10 cellular contexts compared by ENCODE assay signal in the genomic region with DNA sequence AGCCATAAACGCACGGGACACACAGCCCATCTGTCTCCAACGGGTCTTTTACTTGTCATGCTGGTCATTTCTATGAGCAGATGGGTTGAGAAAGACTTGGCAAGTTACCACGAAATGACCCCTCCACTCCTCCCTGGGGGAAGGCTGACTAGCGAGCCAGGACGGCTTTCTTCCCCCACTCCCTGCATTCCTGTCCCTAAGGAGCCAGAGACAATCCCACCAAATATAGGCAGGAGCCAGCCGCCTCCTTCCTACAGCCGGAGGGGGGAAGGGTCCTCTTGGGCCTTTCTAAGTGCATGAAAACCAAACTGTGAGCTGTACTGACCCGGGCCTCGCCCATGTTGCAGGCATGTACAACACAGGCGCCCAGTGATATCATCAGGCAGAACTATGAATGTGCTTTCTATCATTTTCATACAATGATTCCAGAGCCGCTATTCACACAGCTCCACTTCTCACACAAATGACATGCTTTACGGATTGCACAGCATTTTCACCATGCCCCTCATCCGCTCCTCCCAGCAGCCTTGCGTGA. TPM values are rescaled to one million over a fixed set of nuclear protein-coding genes. Genes with fewer than 3 reads are reported as not detected.
DNase-seq lines count a peak whose midpoint lies in the region; ATAC-seq, FAIRE-seq and TF ChIP-seq lines count a peak whose summit lies in the region.
"Had no signal": no experiment of that assay in that cellular context is flagged by ENCODE, and none has a peak within 500 bp of the region (broad histone marks: within the 10 kb centered on the region; RNA-seq: fewer than 3 reads in every experiment).

No MANE protein-coding gene starts in this region.

- ATAC-seq in left colon: peak; percentile 16
- no peak for ATAC-seq in activated CD4-positive, alpha-beta T cell treated with anti-CD3 and anti-CD28 coated beads for 36 hours
- no peak for ATAC-seq in activated CD8-positive, alpha-beta T cell treated with anti-CD3 and anti-CD28 coated beads, Interleukin-2, amount 10 ng/mL, durations not matched to agents 7 days and 5 days
- ATAC-seq: GM12878 had no signal

- POLR2A ChIA-PET in activated CD4-positive, alpha-beta T cell treated with anti-CD3 and anti-CD28 coated beads for 36 hours (lab: Charles Lee): no interaction called here
- POLR2A ChIA-PET in activated CD8-positive, alpha-beta T cell treated with anti-CD3 and anti-CD28 coated beads, Interleukin-2, amount 10 ng/mL, durations not matched to agents 7 days and 5 days (lab: Charles Lee): no interaction called here

- FAIRE-seq in HTR-8/SVneo (lab: Jason Lieb, UNC): peak; percentile 40
- FAIRE-seq: GM12878 had no signal

- no peak overlapping the region for H3K27ac Mint-ChIP-seq in activated CD4-positive, alpha-beta T cell treated with anti-CD3 and anti-CD28 coated beads for 36 hours
- no peak overlapping the region for H3K27ac Mint-ChIP-seq in activated CD8-positive, alpha-beta T cell treated with anti-CD3 and anti-CD28 coated beads, Interleukin-2, amount 10 ng/mL, durations not matched to agents 7 days and 5 days

- H3K4me3 Mint-ChIP-seq in activated CD4-positive, alpha-beta T cell treated with anti-CD3 and anti-CD28 coated beads for 36 hours: no peak overlapping the region
- H3K4me3 Mint-ChIP-seq in activated CD8-positive, alpha-beta T cell treated with anti-CD3 and anti-CD28 coated beads, Interleukin-2, amount 10 ng/mL, durations not matched to agents 7 days and 5 days: no peak overlapping the region

- H3K27me3 Mint-ChIP-seq in activated CD4-positive, alpha-beta T cell treated with anti-CD3 and anti-CD28 coated beads for 36 hours: no peaks in the 10 kb centered on the region
- H3K27me3 Mint-ChIP-seq in activated CD8-positive, alpha-beta T cell treated with anti-CD3 and anti-CD28 coated beads, Interleukin-2, amount 10 ng/mL, durations not matched to agents 7 days and 5 days (ENCODE audit: low read depth): peaks cover 7% of the 10 kb centered on the region

- peaks cover 40% of the 10 kb centered on the region for H3K4me1 Mint-ChIP-seq in activated CD4-positive, alpha-beta T cell treated with anti-CD3 and anti-CD28 coated beads for 36 hours
- H3K4me1 Mint-ChIP-seq in activated CD8-positive, alpha-beta T cell treated with anti-CD3 and anti-CD28 coated beads, Interleukin-2, amount 10 ng/mL, durations not matched to agents 7 days and 5 days (ENCODE audit: low read depth): peaks cover 20% of the 10 kb centered on the region

- H3K36me3 Mint-ChIP-seq in activated CD4-positive, alpha-beta T cell treated with anti-CD3 and anti-CD28 coated beads for 36 hours (ENCODE audit: low read depth): peaks cover 4% of the 10 kb centered on the region
- H3K36me3 Mint-ChIP-seq in activated CD8-positive, alpha-beta T cell treated with anti-CD3 and anti-CD28 coated beads, Interleukin-2, amount 10 ng/mL, durations not matched to agents 7 days and 5 days (ENCODE audit: low read depth): peaks cover 2% of the 10 kb centered on the region

- H3K4me3 ChIP-seq in choroid plexus epithelial cell (ENCODE audit: low read depth, low read length): peak overlapping the region; percentile 5
- H3K4me3 ChIP-seq: GM12878 had no signal

- intact Hi-C loops in left colon (cut with DNase I, micrococcal nuclease): no loop called here
- intact Hi-C loops in activated CD4-positive, alpha-beta T cell treated with anti-CD3 and anti-CD28 coated beads for 36 hours (cut with DNase I, micrococcal nuclease): no loop called here

- CTCF ChIA-PET in activated CD4-positive, alpha-beta T cell treated with anti-CD3 and anti-CD28 coated beads for 36 hours (lab: Charles Lee): no interaction called here
- CTCF ChIA-PET in activated CD8-positive, alpha-beta T cell treated with anti-CD3 and anti-CD28 coated beads, Interleukin-2, amount 10 ng/mL, durations not matched to agents 7 days and 5 days (lab: Charles Lee): no interaction called here

- H3K9me3 Mint-ChIP-seq in activated CD4-positive, alpha-beta T cell treated with anti-CD3 and anti-CD28 coated beads for 36 hours (ENCODE audit: low read depth): no peaks in the 10 kb centered on the region
- no peaks in the 10 kb centered on the region for H3K9me3 Mint-ChIP-seq in activated CD8-positive, alpha-beta T cell treated with anti-CD3 and anti-CD28 coated beads, Interleukin-2, amount 10 ng/mL, durations not matched to agents 7 days and 5 days (ENCODE audit: insufficient read depth)

- DNase-seq in HTR-8/SVneo (ENCODE audit: insufficient read length, low spot score): no peak
- peak; percentile 79 for DNase-seq in choroid plexus epithelial cell (ENCODE audit: low read depth)
- DNase-seq in left colon: no peak
- DNase-seq in NCI-H2227 (lab: John Stamatoyannopoulos, UW; ENCODE audit: unreplicated experiment): no peak
- no peak for DNase-seq in activated CD4-positive, alpha-beta T cell treated with anti-CD3 and anti-CD28 coated beads for 36 hours
- DNase-seq in NCI-H2227 treated with DMSO at 0.1 percent for 48 hours (lab: John Stamatoyannopoulos, UW): no peak
- no peak for DNase-seq in activated CD8-positive, alpha-beta T cell treated with anti-CD3 and anti-CD28 coated beads, Interleukin-2, amount 10 ng/mL, durations not matched to agents 7 days and 5 days
- DNase-seq: NCI-H510A treated with DMSO at 0.1 percent for 48 hours had no signal

- peak overlapping the region; percentile 45 for H3K27ac ChIP-seq in temporal lobe (ENCODE audit: low read depth, low read length)

- no peak for TF ChIP-seq CTCF in choroid plexus epithelial cell (conservative IDR thresholded peaks at IDR 0.05; ENCODE audit: low read depth, low read length)

RNA-seq across cellular contexts. Expression of gene AFAP1, which starts 28.6 kb away (rescaled TPM):
- total RNA-seq in left colon: 10 to 100 TPM; 41.2 to 46.2 TPM
- 52.6 TPM for total RNA-seq in temporal lobe
- 10 to 100 TPM; 27.1 to 27.2 TPM for total RNA-seq in activated CD4-positive, alpha-beta T cell treated with anti-CD3 and anti-CD28 coated beads for 36 hours
- total RNA-seq in activated CD8-positive, alpha-beta T cell treated with anti-CD3 and anti-CD28 coated beads, Interleukin-2, amount 10 ng/mL, durations not matched to agents 7 days and 5 days: 1 to 10 TPM; 5.3 to 6.2 TPM
